ENCODE assay signal across 1 cellular context in the genomic region with DNA sequence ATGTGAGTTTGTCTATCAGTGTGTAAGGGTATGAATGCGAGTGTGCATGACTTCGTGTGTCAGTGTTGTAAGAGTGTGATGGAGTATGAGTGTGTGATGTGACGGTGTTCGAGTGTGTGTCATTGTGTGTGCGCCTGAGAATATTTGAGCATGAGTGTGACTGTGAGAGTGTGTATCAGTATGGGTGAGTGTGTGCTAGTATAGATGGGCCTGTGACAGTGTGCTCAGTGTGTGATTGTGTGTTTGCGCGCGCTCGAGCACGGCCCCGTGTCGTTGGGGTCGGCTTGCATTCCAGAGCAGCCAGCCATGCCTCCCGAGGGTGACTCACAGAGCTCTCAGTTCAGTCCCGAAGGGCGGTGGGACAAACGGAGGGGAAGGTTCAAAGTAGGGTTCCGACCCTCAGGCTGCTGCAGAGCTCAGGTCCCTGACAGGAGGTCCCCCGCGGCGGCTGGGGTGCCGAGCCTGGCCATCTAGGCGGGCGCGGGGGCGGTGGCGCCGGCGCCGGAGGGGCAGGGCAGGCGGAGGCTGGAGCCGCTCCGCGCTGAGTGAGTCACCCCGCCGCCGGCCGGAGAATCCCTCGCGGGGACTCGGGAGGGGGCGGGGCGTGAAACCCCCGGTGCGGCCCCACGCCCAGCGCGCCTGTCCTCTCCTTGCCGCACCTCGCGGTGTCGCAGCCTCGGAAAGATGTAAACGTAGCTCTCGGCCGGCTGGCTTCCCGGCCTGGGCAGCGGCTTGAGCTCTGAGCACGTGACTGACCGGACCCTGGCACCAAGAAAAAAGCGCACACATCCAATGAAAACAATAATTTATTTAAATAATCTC.
TF ChIP-seq lines count a peak whose summit lies in the region.

No MANE protein-coding gene starts in this region.

TF ChIP-seq in K562, 482 proteins besides CTCF, POLR2A, EP300 and RAD21 (continues in another document):
- TF ChIP-seq, protein P1, sequence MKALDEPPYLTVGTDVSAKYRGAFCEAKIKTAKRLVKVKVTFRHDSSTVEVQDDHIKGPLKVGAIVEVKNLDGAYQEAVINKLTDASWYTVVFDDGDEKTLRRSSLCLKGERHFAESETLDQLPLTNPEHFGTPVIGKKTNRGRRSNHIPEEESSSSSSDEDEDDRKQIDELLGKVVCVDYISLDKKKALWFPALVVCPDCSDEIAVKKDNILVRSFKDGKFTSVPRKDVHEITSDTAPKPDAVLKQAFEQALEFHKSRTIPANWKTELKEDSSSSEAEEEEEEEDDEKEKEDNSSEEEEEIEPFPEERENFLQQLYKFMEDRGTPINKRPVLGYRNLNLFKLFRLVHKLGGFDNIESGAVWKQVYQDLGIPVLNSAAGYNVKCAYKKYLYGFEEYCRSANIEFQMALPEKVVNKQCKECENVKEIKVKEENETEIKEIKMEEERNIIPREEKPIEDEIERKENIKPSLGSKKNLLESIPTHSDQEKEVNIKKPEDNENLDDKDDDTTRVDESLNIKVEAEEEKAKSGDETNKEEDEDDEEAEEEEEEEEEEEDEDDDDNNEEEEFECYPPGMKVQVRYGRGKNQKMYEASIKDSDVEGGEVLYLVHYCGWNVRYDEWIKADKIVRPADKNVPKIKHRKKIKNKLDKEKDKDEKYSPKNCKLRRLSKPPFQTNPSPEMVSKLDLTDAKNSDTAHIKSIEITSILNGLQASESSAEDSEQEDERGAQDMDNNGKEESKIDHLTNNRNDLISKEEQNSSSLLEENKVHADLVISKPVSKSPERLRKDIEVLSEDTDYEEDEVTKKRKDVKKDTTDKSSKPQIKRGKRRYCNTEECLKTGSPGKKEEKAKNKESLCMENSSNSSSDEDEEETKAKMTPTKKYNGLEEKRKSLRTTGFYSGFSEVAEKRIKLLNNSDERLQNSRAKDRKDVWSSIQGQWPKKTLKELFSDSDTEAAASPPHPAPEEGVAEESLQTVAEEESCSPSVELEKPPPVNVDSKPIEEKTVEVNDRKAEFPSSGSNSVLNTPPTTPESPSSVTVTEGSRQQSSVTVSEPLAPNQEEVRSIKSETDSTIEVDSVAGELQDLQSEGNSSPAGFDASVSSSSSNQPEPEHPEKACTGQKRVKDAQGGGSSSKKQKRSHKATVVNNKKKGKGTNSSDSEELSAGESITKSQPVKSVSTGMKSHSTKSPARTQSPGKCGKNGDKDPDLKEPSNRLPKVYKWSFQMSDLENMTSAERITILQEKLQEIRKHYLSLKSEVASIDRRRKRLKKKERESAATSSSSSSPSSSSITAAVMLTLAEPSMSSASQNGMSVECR (CRISPR knock-in tag; IDR thresholded peaks at IDR 0.05) = 0 out of 2 replicates have a peak, but pooled peaks have one; percentile 2
- TF ChIP-seq CC2D1A (IDR thresholded peaks at IDR 0.05) (0 out of 2 replicates have a peak, but pooled peaks have one; percentile 27), HNRNPL (IDR thresholded peaks at IDR 0.05; ENCODE audit: low read depth, low read length) (peak; percentile 74; the same call in 1 of the 2 replicates), FOXM1 (IDR thresholded peaks at IDR 0.05; ENCODE audit: low read depth) (no peak), FOXM1 (CRISPR knock-in tag; IDR thresholded peaks at IDR 0.05; ENCODE audit: low read depth) (peak; percentile 91), ARNT (IDR thresholded peaks at IDR 0.05) (peak in 1 of 2 experiments; percentile 28; a peak in 1 of 4 replicates), RAD51 (IDR thresholded peaks at IDR 0.05; ENCODE audit: borderline replicate concordance, low read depth) (peak; percentile 94), TAF7 (tag; IDR thresholded peaks at IDR 0.05) (no peak), ZBTB26 (CRISPR knock-in tag; IDR thresholded peaks at IDR 0.05) (peak; percentile 92), GTF2B (IDR thresholded peaks at IDR 0.05; ENCODE audit: extremely low read depth, insufficient read length) (no peak), ZNF280B (CRISPR knock-in tag; IDR thresholded peaks at IDR 0.05) (no peak), ZNF124 (CRISPR knock-in tag; IDR thresholded peaks at IDR 0.05) (no peak), THRAP3 (IDR thresholded peaks at IDR 0.05; ENCODE audit: borderline replicate concordance) (no peak), TOE1 (IDR thresholded peaks at IDR 0.05; ENCODE audit: borderline replicate concordance) (peak; percentile 92), TOE1 (CRISPR knock-in tag; IDR thresholded peaks at IDR 0.05; ENCODE audit: borderline replicate concordance, low read depth) (no peak), SAFB (IDR thresholded peaks at IDR 0.05; ENCODE audit: borderline replicate concordance, low read depth, low read length) (peak; percentile 95), FOSL1 (tag; conservative IDR thresholded peaks at IDR 0.05) (peak; percentile 99), ZNF778 (CRISPR knock-in tag; IDR thresholded peaks at IDR 0.05) (no peak), ZNF282 (CRISPR knock-in tag; IDR thresholded peaks at IDR 0.05) (0 out of 2 replicates have a peak, but pooled peaks have one; percentile 77), ZNF695 (CRISPR knock-in tag; IDR thresholded peaks at IDR 0.05) (no peak), FOXK1 (CRISPR knock-in tag; IDR thresholded peaks at IDR 0.05; ENCODE audit: borderline replicate concordance) (no peak), ZNF232 (CRISPR knock-in tag; IDR thresholded peaks at IDR 0.05) (no peak), NCOA2 (IDR thresholded peaks at IDR 0.05; ENCODE audit: partially characterized antibody in 2 of 2) (no peak), LARP7 (IDR thresholded peaks at IDR 0.05) (peak; percentile 93; the same call in 1 of the 2 replicates)
- TF ChIP-seq, protein P2, sequence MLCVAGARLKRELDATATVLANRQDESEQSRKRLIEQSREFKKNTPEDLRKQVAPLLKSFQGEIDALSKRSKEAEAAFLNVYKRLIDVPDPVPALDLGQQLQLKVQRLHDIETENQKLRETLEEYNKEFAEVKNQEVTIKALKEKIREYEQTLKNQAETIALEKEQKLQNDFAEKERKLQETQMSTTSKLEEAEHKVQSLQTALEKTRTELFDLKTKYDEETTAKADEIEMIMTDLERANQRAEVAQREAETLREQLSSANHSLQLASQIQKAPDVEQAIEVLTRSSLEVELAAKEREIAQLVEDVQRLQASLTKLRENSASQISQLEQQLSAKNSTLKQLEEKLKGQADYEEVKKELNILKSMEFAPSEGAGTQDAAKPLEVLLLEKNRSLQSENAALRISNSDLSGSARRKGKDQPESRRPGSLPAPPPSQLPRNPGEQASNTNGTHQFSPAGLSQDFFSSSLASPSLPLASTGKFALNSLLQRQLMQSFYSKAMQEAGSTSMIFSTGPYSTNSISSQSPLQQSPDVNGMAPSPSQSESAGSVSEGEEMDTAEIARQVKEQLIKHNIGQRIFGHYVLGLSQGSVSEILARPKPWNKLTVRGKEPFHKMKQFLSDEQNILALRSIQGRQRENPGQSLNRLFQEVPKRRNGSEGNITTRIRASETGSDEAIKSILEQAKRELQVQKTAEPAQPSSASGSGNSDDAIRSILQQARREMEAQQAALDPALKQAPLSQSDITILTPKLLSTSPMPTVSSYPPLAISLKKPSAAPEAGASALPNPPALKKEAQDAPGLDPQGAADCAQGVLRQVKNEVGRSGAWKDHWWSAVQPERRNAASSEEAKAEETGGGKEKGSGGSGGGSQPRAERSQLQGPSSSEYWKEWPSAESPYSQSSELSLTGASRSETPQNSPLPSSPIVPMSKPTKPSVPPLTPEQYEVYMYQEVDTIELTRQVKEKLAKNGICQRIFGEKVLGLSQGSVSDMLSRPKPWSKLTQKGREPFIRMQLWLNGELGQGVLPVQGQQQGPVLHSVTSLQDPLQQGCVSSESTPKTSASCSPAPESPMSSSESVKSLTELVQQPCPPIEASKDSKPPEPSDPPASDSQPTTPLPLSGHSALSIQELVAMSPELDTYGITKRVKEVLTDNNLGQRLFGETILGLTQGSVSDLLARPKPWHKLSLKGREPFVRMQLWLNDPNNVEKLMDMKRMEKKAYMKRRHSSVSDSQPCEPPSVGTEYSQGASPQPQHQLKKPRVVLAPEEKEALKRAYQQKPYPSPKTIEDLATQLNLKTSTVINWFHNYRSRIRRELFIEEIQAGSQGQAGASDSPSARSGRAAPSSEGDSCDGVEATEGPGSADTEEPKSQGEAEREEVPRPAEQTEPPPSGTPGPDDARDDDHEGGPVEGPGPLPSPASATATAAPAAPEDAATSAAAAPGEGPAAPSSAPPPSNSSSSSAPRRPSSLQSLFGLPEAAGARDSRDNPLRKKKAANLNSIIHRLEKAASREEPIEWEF (CRISPR knock-in tag; IDR thresholded peaks at IDR 0.05) = 0 out of 2 replicates have a peak, but pooled peaks have one; percentile 46
- TF ChIP-seq, protein P3, sequence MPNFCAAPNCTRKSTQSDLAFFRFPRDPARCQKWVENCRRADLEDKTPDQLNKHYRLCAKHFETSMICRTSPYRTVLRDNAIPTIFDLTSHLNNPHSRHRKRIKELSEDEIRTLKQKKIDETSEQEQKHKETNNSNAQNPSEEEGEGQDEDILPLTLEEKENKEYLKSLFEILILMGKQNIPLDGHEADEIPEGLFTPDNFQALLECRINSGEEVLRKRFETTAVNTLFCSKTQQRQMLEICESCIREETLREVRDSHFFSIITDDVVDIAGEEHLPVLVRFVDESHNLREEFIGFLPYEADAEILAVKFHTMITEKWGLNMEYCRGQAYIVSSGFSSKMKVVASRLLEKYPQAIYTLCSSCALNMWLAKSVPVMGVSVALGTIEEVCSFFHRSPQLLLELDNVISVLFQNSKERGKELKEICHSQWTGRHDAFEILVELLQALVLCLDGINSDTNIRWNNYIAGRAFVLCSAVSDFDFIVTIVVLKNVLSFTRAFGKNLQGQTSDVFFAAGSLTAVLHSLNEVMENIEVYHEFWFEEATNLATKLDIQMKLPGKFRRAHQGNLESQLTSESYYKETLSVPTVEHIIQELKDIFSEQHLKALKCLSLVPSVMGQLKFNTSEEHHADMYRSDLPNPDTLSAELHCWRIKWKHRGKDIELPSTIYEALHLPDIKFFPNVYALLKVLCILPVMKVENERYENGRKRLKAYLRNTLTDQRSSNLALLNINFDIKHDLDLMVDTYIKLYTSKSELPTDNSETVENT (CRISPR knock-in tag; IDR thresholded peaks at IDR 0.05) = peak; percentile 68
- TF ChIP-seq, protein P4, sequence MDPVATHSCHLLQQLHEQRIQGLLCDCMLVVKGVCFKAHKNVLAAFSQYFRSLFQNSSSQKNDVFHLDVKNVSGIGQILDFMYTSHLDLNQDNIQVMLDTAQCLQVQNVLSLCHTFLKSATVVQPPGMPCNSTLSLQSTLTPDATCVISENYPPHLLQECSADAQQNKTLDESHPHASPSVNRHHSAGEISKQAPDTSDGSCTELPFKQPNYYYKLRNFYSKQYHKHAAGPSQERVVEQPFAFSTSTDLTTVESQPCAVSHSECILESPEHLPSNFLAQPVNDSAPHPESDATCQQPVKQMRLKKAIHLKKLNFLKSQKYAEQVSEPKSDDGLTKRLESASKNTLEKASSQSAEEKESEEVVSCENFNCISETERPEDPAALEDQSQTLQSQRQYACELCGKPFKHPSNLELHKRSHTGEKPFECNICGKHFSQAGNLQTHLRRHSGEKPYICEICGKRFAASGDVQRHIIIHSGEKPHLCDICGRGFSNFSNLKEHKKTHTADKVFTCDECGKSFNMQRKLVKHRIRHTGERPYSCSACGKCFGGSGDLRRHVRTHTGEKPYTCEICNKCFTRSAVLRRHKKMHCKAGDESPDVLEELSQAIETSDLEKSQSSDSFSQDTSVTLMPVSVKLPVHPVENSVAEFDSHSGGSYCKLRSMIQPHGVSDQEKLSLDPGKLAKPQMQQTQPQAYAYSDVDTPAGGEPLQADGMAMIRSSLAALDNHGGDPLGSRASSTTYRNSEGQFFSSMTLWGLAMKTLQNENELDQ (CRISPR knock-in tag; IDR thresholded peaks at IDR 0.05; ENCODE audit: borderline replicate concordance) = no peak
- TF ChIP-seq, protein P5, sequence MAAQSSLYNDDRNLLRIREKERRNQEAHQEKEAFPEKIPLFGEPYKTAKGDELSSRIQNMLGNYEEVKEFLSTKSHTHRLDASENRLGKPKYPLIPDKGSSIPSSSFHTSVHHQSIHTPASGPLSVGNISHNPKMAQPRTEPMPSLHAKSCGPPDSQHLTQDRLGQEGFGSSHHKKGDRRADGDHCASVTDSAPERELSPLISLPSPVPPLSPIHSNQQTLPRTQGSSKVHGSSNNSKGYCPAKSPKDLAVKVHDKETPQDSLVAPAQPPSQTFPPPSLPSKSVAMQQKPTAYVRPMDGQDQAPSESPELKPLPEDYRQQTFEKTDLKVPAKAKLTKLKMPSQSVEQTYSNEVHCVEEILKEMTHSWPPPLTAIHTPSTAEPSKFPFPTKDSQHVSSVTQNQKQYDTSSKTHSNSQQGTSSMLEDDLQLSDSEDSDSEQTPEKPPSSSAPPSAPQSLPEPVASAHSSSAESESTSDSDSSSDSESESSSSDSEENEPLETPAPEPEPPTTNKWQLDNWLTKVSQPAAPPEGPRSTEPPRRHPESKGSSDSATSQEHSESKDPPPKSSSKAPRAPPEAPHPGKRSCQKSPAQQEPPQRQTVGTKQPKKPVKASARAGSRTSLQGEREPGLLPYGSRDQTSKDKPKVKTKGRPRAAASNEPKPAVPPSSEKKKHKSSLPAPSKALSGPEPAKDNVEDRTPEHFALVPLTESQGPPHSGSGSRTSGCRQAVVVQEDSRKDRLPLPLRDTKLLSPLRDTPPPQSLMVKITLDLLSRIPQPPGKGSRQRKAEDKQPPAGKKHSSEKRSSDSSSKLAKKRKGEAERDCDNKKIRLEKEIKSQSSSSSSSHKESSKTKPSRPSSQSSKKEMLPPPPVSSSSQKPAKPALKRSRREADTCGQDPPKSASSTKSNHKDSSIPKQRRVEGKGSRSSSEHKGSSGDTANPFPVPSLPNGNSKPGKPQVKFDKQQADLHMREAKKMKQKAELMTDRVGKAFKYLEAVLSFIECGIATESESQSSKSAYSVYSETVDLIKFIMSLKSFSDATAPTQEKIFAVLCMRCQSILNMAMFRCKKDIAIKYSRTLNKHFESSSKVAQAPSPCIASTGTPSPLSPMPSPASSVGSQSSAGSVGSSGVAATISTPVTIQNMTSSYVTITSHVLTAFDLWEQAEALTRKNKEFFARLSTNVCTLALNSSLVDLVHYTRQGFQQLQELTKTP (IDR thresholded peaks at IDR 0.05; ENCODE audit: low read depth in 1 of 2, partially characterized antibody in 2 of 2) = peak in 1 of 2 experiments; percentile 33
